Comparison of ENCODE assay signal across 1 cellular context in the genomic region with DNA sequence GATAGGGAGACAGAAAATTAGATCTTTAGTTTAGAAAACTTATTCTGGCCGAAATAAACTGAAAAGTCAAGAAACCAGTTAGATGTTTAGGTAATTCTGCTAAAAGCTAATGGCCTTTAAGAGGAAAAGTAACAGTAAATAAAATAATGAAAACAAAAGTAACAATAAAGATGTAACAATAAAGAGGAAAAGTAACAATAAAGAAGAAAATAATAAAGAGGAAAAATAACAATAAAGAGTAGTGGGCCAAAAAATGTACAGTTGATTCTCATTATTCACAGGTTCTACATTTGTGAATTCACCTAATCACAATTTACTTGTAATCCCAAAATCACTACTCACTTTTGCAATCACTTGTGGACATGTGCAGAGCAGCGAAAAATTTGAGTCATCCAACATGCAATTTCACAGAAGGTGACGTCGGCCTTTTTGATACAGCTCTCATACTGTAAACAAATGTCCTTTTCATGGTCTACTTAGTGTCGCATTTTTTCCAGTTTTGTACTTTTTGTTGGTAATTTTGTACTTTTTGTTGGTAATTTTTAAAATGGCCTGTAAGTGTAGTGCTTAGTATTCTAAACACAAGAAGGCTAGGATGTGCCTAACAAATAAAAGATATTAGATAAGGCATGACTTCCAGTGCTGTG.
A peak's percentile ranks its signal among the peaks of the same experiment; 100 is the strongest.
TF ChIP-seq lines count a peak whose summit lies in the region.

No MANE protein-coding gene starts in this region.

TF ChIP-seq in K562, 482 proteins besides CTCF, POLR2A, EP300 and RAD21:
- TF ChIP-seq NCOR1 (IDR thresholded peaks at IDR 0.05) (no peak), SMARCA5 (IDR thresholded peaks at IDR 0.05) (0 out of 2 replicates have a peak, but pooled peaks have one; percentile 7), ZNF507 (tag; conservative IDR thresholded peaks at IDR 0.05) (0 out of 2 replicates have a peak, but pooled peaks have one; percentile 22), DPF2 (IDR thresholded peaks at IDR 0.05) (0 out of 2 replicates have a peak, but pooled peaks have one; percentile 19)
- TF ChIP-seq, protein P1, sequence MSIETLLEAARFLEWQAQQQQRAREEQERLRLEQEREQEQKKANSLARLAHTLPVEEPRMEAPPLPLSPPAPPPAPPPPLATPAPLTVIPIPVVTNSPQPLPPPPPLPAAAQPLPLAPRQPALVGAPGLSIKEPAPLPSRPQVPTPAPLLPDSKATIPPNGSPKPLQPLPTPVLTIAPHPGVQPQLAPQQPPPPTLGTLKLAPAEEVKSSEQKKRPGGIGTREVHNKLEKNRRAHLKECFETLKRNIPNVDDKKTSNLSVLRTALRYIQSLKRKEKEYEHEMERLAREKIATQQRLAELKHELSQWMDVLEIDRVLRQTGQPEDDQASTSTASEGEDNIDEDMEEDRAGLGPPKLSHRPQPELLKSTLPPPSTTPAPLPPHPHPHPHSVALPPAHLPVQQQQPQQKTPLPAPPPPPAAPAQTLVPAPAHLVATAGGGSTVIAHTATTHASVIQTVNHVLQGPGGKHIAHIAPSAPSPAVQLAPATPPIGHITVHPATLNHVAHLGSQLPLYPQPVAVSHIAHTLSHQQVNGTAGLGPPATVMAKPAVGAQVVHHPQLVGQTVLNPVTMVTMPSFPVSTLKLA (conservative IDR thresholded peaks at IDR 0.05), result no peak
- TF ChIP-seq, protein P2, sequence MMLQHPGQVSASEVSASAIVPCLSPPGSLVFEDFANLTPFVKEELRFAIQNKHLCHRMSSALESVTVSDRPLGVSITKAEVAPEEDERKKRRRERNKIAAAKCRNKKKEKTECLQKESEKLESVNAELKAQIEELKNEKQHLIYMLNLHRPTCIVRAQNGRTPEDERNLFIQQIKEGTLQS (IDR thresholded peaks at IDR 0.05), result peak; percentile 67
- TF ChIP-seq, protein P2 (CRISPR knock-in tag; conservative IDR thresholded peaks at IDR 0.05), result no peak
TF ChIP-seq in K562: peak in this region for 4.
